13 cellular contexts compared by ENCODE assay signal in genomic region chr3:55490194-55490913, GRCh38. TPM values are rescaled to one million over a fixed set of nuclear protein-coding genes. Genes with fewer than 3 reads are reported as not detected.
DNase-seq lines count a peak whose midpoint lies in the region; ATAC-seq and TF ChIP-seq lines count a peak whose summit lies in the region.
"Had no signal": no experiment of that assay in that cellular context is flagged by ENCODE, and none has a peak within 500 bp of the region (broad histone marks: within the 10 kb centered on the region; RNA-seq: fewer than 3 reads in every experiment).

No MANE protein-coding gene starts in this region.

- no peaks in the 10 kb centered on the region for H4K20me1 ChIP-seq in H9 (ENCODE audit: control insufficient read depth, insufficient read depth, insufficient read length)

- H3K23me2 ChIP-seq in H9 (ENCODE audit: insufficient read length, low read depth, low read length, poor library complexity, severe bottlenecking): peaks cover 39% of the 10 kb centered on the region

- no peak overlapping the region for H4K91ac ChIP-seq in H9 (ENCODE audit: insufficient read length, low read depth, low read length)

- DNase-seq in H9 (no peak), NT2/D1 (ENCODE audit: low read depth, low spot score) (no peak), psoas muscle (no peak), HuH-7 (ENCODE audit: low spot score) (no peak), NOMO-1 treated with DMSO at 0.1 percent for 48 hours (lab: John Stamatoyannopoulos, UW; ENCODE audit: unreplicated experiment) (no peak)
- DNase-seq: activated CD8-positive, alpha-beta memory T cell treated with anti-CD3 and anti-CD28 coated beads for 24 hours; activated naive CD4-positive, alpha-beta T cell; NCI-H2081 treated with DMSO at 0.1 percent for 48 hours; stimulated activated naive CD8-positive, alpha-beta T cell treated with anti-CD3 and anti-CD28 coated beads, Interleukin-15, amount 100 ng/mL, for 72 hours had no signal

- H3K27me3 ChIP-seq in H9 (ENCODE audit: insufficient read depth, low read length): peaks cover 26% of the 10 kb centered on the region; the same call in 1 of the 2 replicates
- H3K27me3 ChIP-seq in NT2/D1 (ENCODE audit: insufficient read depth, insufficient read length): peaks cover 8% of the 10 kb centered on the region
- no peaks in the 10 kb centered on the region for H3K27me3 ChIP-seq in esophagus (ENCODE audit: control insufficient read depth in 1 of 2, insufficient read depth in 2 of 2, low read length in 2 of 2)
- H3K27me3 ChIP-seq in psoas muscle (ENCODE audit: insufficient read depth in 3 of 3, low read length in 2 of 3): no peaks in the 10 kb centered on the region

- no peak overlapping the region for H2BK120ac ChIP-seq in H9 (ENCODE audit: low read depth, low read length, poor library complexity, severe bottlenecking)

- no peaks in the 10 kb centered on the region for H3K79me1 ChIP-seq in H9 (ENCODE audit: insufficient read depth, low read depth, low read length, poor library complexity, severe bottlenecking)

- H3K79me2 ChIP-seq in H9 (ENCODE audit: insufficient read depth, low read length): no peaks in the 10 kb centered on the region

- H3K14ac ChIP-seq in H9 (ENCODE audit: insufficient read depth, low read length): no peak overlapping the region

- peaks cover 0 to 2% (median 0%) of the 10 kb centered on the region in 3 experiments; a peak in 1 of 7 replicates for H3K36me3 Mint-ChIP-seq in H9 (ENCODE audit: insufficient read depth in 1 of 3, low read depth in 3 of 3)

- no peak overlapping the region for H3K4ac ChIP-seq in H9 (ENCODE audit: low read depth, low read length)

- ATAC-seq in psoas muscle (no peak), HG03439 (IDR thresholded peaks at IDR 0.05; ENCODE audit: unreplicated experiment) (no peak)
- ATAC-seq: esophagus mucosa; stimulated activated naive CD8-positive, alpha-beta T cell treated with anti-CD3 and anti-CD28 coated beads, Interleukin-15, amount 100 ng/mL, for 72 hours had no signal

- no peak overlapping the region for H3K56ac ChIP-seq in H9 (ENCODE audit: insufficient read length, low read depth, low read length)

- no peak overlapping the region for H3T11ph ChIP-seq in H9 (ENCODE audit: low read length)

- WGBS in H9 (ENCODE audit: extremely low coverage, insufficient read length, low lambda C conversion rate): no CpG with 5 or more reads among the region's 3 CpGs
- 45 to 48% methylated on average over 3 of the region's 3 CpGs for WGBS in esophagus, 2 donors
- 37 to 43% (median 38%) methylated on average over 3 of the region's 3 CpGs for WGBS in psoas muscle, 3 donors

- H4K8ac ChIP-seq in H9 (replicated peaks; ENCODE audit: insufficient read length, low read depth, low read length): no peak overlapping the region

- H3K4me3 Mint-ChIP-seq in H9: peak overlapping the region in 1 of 2 experiments; percentile 89; a peak in 2 of 5 replicates

- no peaks in the 10 kb centered on the region for H3K36me3 ChIP-seq in NT2/D1 (ENCODE audit: insufficient read depth, insufficient read length, low read length)
- no peaks in the 10 kb centered on the region for H3K36me3 ChIP-seq in esophagus (ENCODE audit: control insufficient read depth in 2 of 2, insufficient read depth in 2 of 2, low read length in 1 of 2)
- no peaks in the 10 kb centered on the region for H3K36me3 ChIP-seq in psoas muscle (ENCODE audit: insufficient read depth in 1 of 2, low read depth in 1 of 2)
- H3K36me3 ChIP-seq: Peyer's patch had no signal

- no peak overlapping the region for H3K27ac Mint-ChIP-seq in H9

- H2BK5ac ChIP-seq in H9 (ENCODE audit: insufficient read length, low read length): no peak overlapping the region

- no peak overlapping the region for H2BK12ac ChIP-seq in H9 (ENCODE audit: insufficient read length, low read depth, low read length)

- intact Hi-C loops in psoas muscle (cut with DNase I): no loop called here

- peaks cover 79% of the 10 kb centered on the region for H3K27me3 Mint-ChIP-seq in H9 (ENCODE audit: low read depth)

- H3K4me2 ChIP-seq in H9 (ENCODE audit: insufficient read depth, insufficient read length, low read length): peak overlapping the region; percentile 70

- no peak overlapping the region for H2BK20ac ChIP-seq in H9 (ENCODE audit: low read depth, low read length, poor library complexity, severe bottlenecking)

- no peaks in the 10 kb centered on the region; the same call in 1 of the 2 replicates for H3K4me1 ChIP-seq in H9 (ENCODE audit: insufficient read depth, low read length)
- H3K4me1 ChIP-seq in NT2/D1 (ENCODE audit: insufficient read depth, insufficient read length): peaks cover 2% of the 10 kb centered on the region
- H3K4me1 ChIP-seq in esophagus (ENCODE audit: control insufficient read depth in 2 of 2, insufficient read depth in 2 of 2, low read length in 1 of 2): peaks cover 3 to 14% of the 10 kb centered on the region in 2 donors
- peaks cover 3% of the 10 kb centered on the region for H3K4me1 ChIP-seq in psoas muscle

- H3K23ac ChIP-seq in H9 (ENCODE audit: insufficient read length, low read depth, low read length): no peak overlapping the region

- no peak overlapping the region for H2AFZ ChIP-seq in H9 (ENCODE audit: low read length)

- TF ChIP-seq CTCF in H9 (conservative IDR thresholded peaks at IDR 0.05) (no peak), psoas muscle (IDR thresholded peaks at IDR 0.05) (no peak)

- H3K4me3 ChIP-seq in NT2/D1 (ENCODE audit: insufficient read length, low read depth) (peak overlapping the region; percentile 84), esophagus (ENCODE audit: low read depth in 1 of 2, low read length in 2 of 2) (no peak overlapping the region), psoas muscle (peak overlapping the region; percentile 20)
- H3K4me3 ChIP-seq: Peyer's patch had no signal

- H3K18ac ChIP-seq in H9 (ENCODE audit: insufficient read length, low read depth, low read length): no peak overlapping the region

- no peak overlapping the region for H2BK15ac ChIP-seq in H9 (ENCODE audit: low read depth, low read length)

- no peak overlapping the region for H4K5ac ChIP-seq in H9 (ENCODE audit: insufficient read length, low read depth, low read length)

- H3K9me3 Mint-ChIP-seq in H9: no peaks in the 10 kb centered on the region
- H3K9me3 Mint-ChIP-seq: stimulated activated naive CD8-positive, alpha-beta T cell treated with anti-CD3 and anti-CD28 coated beads, Interleukin-15, amount 100 ng/mL, for 72 hours had no signal

- H3K9ac ChIP-seq in H9 (ENCODE audit: extremely low read depth, insufficient read length, low read length) (no peak overlapping the region), NT2/D1 (ENCODE audit: insufficient read length, low read depth) (peak overlapping the region; percentile 34)

- H3K27ac ChIP-seq in H9 (ENCODE audit: insufficient read length, low read depth, low read length): no peak overlapping the region
- peak overlapping the region; percentile 8 to 68 for H3K27ac ChIP-seq in esophagus (ENCODE audit: low read depth in 2 of 2, low read length in 1 of 2)
- no peak overlapping the region for H3K27ac ChIP-seq in psoas muscle
- H3K27ac ChIP-seq: Peyer's patch had no signal

- H3K9me3 ChIP-seq in H9 (ENCODE audit: control insufficient read depth, low read depth, low read length) (no peaks in the 10 kb centered on the region), NT2/D1 (ENCODE audit: insufficient read depth, low read length) (no peaks in the 10 kb centered on the region), esophagus (ENCODE audit: control insufficient read depth in 2 of 2, insufficient read depth in 1 of 2, low read depth in 1 of 2, low read length in 1 of 2) (no peaks in the 10 kb centered on the region), psoas muscle (no peaks in the 10 kb centered on the region)
- H3K9me3 ChIP-seq: Peyer's patch had no signal

- H2AK5ac ChIP-seq in H9 (ENCODE audit: insufficient read length, low read length): no peak overlapping the region

- peaks cover 30 to 35% of the 10 kb centered on the region in 2 experiments for H3K4me1 Mint-ChIP-seq in H9

RNA-seq across cellular contexts. Expression of gene WNT5A, which starts 3.2 kb away (rescaled TPM):
- total RNA-seq in H9 (2021) (1.1 and 1.3 TPM in 2 replicates), psoas muscle (1 to 10 TPM in 3 of 4 donors, under 1 TPM in 1; 0.59 to 6.2 (median 2.0) TPM)
- polyA plus RNA-seq in esophagus (10 to 100 TPM in 1 of 2 donors, 1 to 10 TPM in 1; 9.1 to 11.1 TPM), psoas muscle (1 to 10 TPM in 1 of 3 donors, under 1 TPM in 2; 0.43 to 2.3 (median 0.44) TPM)

Comparison
In these comparisons a context has a peak if more than half of its experiments do, and no peak if none do; other contexts are left out.
1. H3K27ac ChIP-seq: peak in esophagus (2 of 2); none in H9 (single experiment) and psoas muscle (single experiment).
2. H3K4me3 ChIP-seq: peak in NT2/D1 (single experiment) and psoas muscle (single experiment); none in esophagus (0 of 2).